In genomic region chr17:7347630-7348477, GRCh38 we compare ENCODE assay signal across 25 cellular contexts. TPM values are rescaled to one million over a fixed set of nuclear protein-coding genes. Genes with fewer than 3 reads are reported as not detected.
DNase-seq lines count a peak whose midpoint lies in the region; ATAC-seq and TF ChIP-seq lines count a peak whose summit lies in the region.
"Had no signal": no experiment of that assay in that cellular context is flagged by ENCODE, and none has a peak within 500 bp of the region (broad histone marks: within the 10 kb centered on the region; RNA-seq: fewer than 3 reads in every experiment).

No MANE protein-coding gene starts in this region.

- peak overlapping the region; percentile 29 for H3K27ac Mint-ChIP-seq in activated CD4-positive, alpha-beta T cell treated with anti-CD3 and anti-CD28 coated beads, Interleukin-2, amount 10 ng/mL, durations not matched to agents 24 days and 14 days
- peak overlapping the region; percentile 84 for H3K27ac Mint-ChIP-seq in chondrocyte (ENCODE audit: unreplicated experiment)

- peaks cover 17% of the 10 kb centered on the region for H3K4me1 ChIP-seq in GM23248 (ENCODE audit: insufficient read depth)
- H3K4me1 ChIP-seq in osteoblast (ENCODE audit: insufficient read depth, low read length), result peaks cover 30% of the 10 kb centered on the region

- no peak for TF ChIP-seq CTCF in chondrocyte (IDR thresholded peaks at IDR 0.05)
- TF ChIP-seq CTCF in osteoblast (IDR thresholded peaks at IDR 0.05; ENCODE audit: extremely low read depth, low read depth, low read length), result no peak

- peaks cover 6% of the 10 kb centered on the region; the same call in 1 of the 2 replicates for H3F3A ChIP-seq in GM23248 (ENCODE audit: insufficient read depth)

- H3K27me3 Mint-ChIP-seq in activated CD4-positive, alpha-beta T cell treated with anti-CD3 and anti-CD28 coated beads, Interleukin-2, amount 10 ng/mL, durations not matched to agents 24 days and 14 days, result no peaks in the 10 kb centered on the region
- H3K27me3 Mint-ChIP-seq in chondrocyte (ENCODE audit: low read depth), result no peaks in the 10 kb centered on the region

- H2AFZ ChIP-seq in GM23248 (no peak overlapping the region), osteoblast (ENCODE audit: low read length) (no peak overlapping the region)

- intact Hi-C loops in activated CD4-positive, alpha-beta T cell treated with anti-CD3 and anti-CD28 coated beads, Interleukin-2, amount 10 ng/mL, durations not matched to agents 24 days and 14 days (cut with micrococcal nuclease), result no loop called here

- peaks cover 16% of the 10 kb centered on the region for H3K79me2 ChIP-seq in GM23248 (ENCODE audit: insufficient read depth)
- H3K79me2 ChIP-seq in osteoblast (ENCODE audit: insufficient read depth, low read length), result peaks cover 16% of the 10 kb centered on the region

- DNase-seq in activated CD4-positive, alpha-beta T cell treated with anti-CD3 and anti-CD28 coated beads, Interleukin-2, amount 10 ng/mL, durations not matched to agents 24 days and 14 days, result peak; percentile 56
- DNase-seq in activated CD4-positive, alpha-beta T cell treated with anti-CD3 and anti-CD28 coated beads for 48 hours, result no peak
- DNase-seq in GM23248, result peak; percentile 53
- DNase-seq in chondrocyte (ENCODE audit: low spot score), result no peak
- peak; percentile 74 for DNase-seq in osteoblast (ENCODE audit: insufficient read length, low spot score, missing footprints)
- no peak for DNase-seq in HEK293T (ENCODE audit: extremely low spot score)
- no peak for DNase-seq in cortex of kidney (lab: John Stamatoyannopoulos, UW)
- DNase-seq: 8988T; amygdala; cerebellar nuclear complex; head of caudate nucleus; left ventricle myocardium inferior; mucosa of descending colon; NCI-H1417; NCI-H526; stimulated activated CD4-positive, alpha-beta T cell treated with anti-CD3 and anti-CD28 coated beads, Interleukin-1b, Interleukin-23, amount 100 ng/mL, for 48 hours had no signal

- H3K9me2 ChIP-seq in GM23248 (ENCODE audit: insufficient read depth), result no peaks in the 10 kb centered on the region

- in situ Hi-C loops in GM23248 (cut with MboI), result no loop called here

- peaks cover 19% of the 10 kb centered on the region for H3K4me1 Mint-ChIP-seq in activated CD4-positive, alpha-beta T cell treated with anti-CD3 and anti-CD28 coated beads, Interleukin-2, amount 10 ng/mL, durations not matched to agents 24 days and 14 days
- H3K4me1 Mint-ChIP-seq in chondrocyte (ENCODE audit: low read depth), result peaks cover 20% of the 10 kb centered on the region

- H3K36me3 Mint-ChIP-seq in activated CD4-positive, alpha-beta T cell treated with anti-CD3 and anti-CD28 coated beads, Interleukin-2, amount 10 ng/mL, durations not matched to agents 24 days and 14 days (ENCODE audit: low read depth), result peaks cover 49% of the 10 kb centered on the region
- H3K36me3 Mint-ChIP-seq in chondrocyte (ENCODE audit: low read depth), result no peaks in the 10 kb centered on the region

- WGBS in GM23248 (ENCODE audit: low coverage in 1 of 2, low lambda C conversion rate in 2 of 2, missing lambda C conversion rate in 2 of 2), 2 experiments, result 57 to 60% methylated on average over 17 to 19 of the region's 19 CpGs

- H3K9ac ChIP-seq in GM23248, result peak overlapping the region; percentile 6; the same call in 1 of the 2 replicates

- no peaks in the 10 kb centered on the region for H3K9me3 ChIP-seq in GM23248 (ENCODE audit: low read depth)
- H3K9me3 ChIP-seq in osteoblast (ENCODE audit: low read depth, low read length), result no peaks in the 10 kb centered on the region
- H3K9me3 ChIP-seq: left ventricle myocardium inferior, mucosa of descending colon, pancreas had no signal

- no peak for ATAC-seq in HG03520 (IDR thresholded peaks at IDR 0.05; ENCODE audit: unreplicated experiment)
- ATAC-seq: mucosa of descending colon, pancreas, Right ventricle myocardium inferior had no signal

- H3K27ac ChIP-seq in GM23248, result 0 out of 2 replicates have a peak overlapping the region, but pooled peaks have one; percentile 13
- H3K27ac ChIP-seq in osteoblast (ENCODE audit: low read depth, low read length), result peak overlapping the region; percentile 61
- H3K27ac ChIP-seq: pancreas, VCaP had no signal

- H3K9me3 Mint-ChIP-seq in activated CD4-positive, alpha-beta T cell treated with anti-CD3 and anti-CD28 coated beads, Interleukin-2, amount 10 ng/mL, durations not matched to agents 24 days and 14 days, result no peaks in the 10 kb centered on the region
- no peaks in the 10 kb centered on the region for H3K9me3 Mint-ChIP-seq in chondrocyte (ENCODE audit: low read depth)

- H3K4me3 Mint-ChIP-seq in activated CD4-positive, alpha-beta T cell treated with anti-CD3 and anti-CD28 coated beads, Interleukin-2, amount 10 ng/mL, durations not matched to agents 24 days and 14 days, result no peak overlapping the region
- H3K4me3 Mint-ChIP-seq in chondrocyte (ENCODE audit: unreplicated experiment), result no peak overlapping the region

- CTCF ChIA-PET in HEK293T (lab: Yijun Ruan, JAX), result no interaction called here

- H3K36me3 ChIP-seq in GM23248 (ENCODE audit: low read depth) (no peaks in the 10 kb centered on the region), osteoblast (ENCODE audit: insufficient read depth, low read length) (no peaks in the 10 kb centered on the region)
- H3K36me3 ChIP-seq: left ventricle myocardium inferior, pancreas had no signal

- POLR2A ChIA-PET in HEK293T (lab: Yijun Ruan, JAX), result interaction anchor here (1.0 to 2.0 kb wide), 3 partner anchors 19 to 36 kb away, joined by 3 to 7 read pairs (median 3); partner anchors contain the start of gene NEURL4

- H3K4me3 ChIP-seq in GM23248 (no peak overlapping the region), osteoblast (ENCODE audit: insufficient read depth, low read length) (no peak overlapping the region)
- H3K4me3 ChIP-seq: left ventricle myocardium inferior, mucosa of descending colon, pancreas had no signal

- H3K4me2 ChIP-seq in GM23248 (ENCODE audit: unreplicated experiment) (no peak overlapping the region), osteoblast (ENCODE audit: insufficient read depth, low read length) (no peak overlapping the region)

- H3K27me3 ChIP-seq in GM23248 (replicated peaks; ENCODE audit: insufficient read depth) (peaks cover 4% of the 10 kb centered on the region; the same call in 1 of the 2 replicates), osteoblast (ENCODE audit: insufficient read depth, low read length) (peaks cover 20% of the 10 kb centered on the region)
- H3K27me3 ChIP-seq: pancreas had no signal

- no peaks in the 10 kb centered on the region for H4K20me1 ChIP-seq in GM23248 (ENCODE audit: insufficient read depth)
- H4K20me1 ChIP-seq in osteoblast (ENCODE audit: insufficient read depth, low read length), result peaks cover 16% of the 10 kb centered on the region

TF ChIP-seq in HEK293T, 16 proteins besides CTCF, POLR2A, EP300 and RAD21:
- TF ChIP-seq TARDBP (IDR thresholded peaks at IDR 0.05) (no peak), ZNF384 (IDR thresholded peaks at IDR 0.05) (no peak), SUZ12 (IDR thresholded peaks at IDR 0.05) (no peak), PKNOX1 (IDR thresholded peaks at IDR 0.05) (no peak), ELF4 (IDR thresholded peaks at IDR 0.05) (no peak), FOXA1 (IDR thresholded peaks at IDR 0.05) (no peak), LEF1 (IDR thresholded peaks at IDR 0.05; ENCODE audit: borderline replicate concordance) (no peak)

RNA-seq across cellular contexts. Expression of gene KCTD11, which starts 4.1 kb away (rescaled TPM):
- 7.0 and 7.6 TPM in 2 replicates for total RNA-seq in activated CD4-positive, alpha-beta T cell treated with anti-CD3 and anti-CD28 coated beads, Interleukin-2, amount 10 ng/mL, durations not matched to agents 24 days and 14 days
- total RNA-seq in GM23248 (2014; rRNA removed; shearing (Covaris generic)), result 24.9 and 27.2 TPM in 2 replicates
- polyA plus RNA-seq in GM23248 (2016; fragmentation: Nextera tagmentation; extraction: Ambion mirVana), result 15.5 and 16.2 TPM in 2 replicates
- total RNA-seq in chondrocyte (16.6 to 23.3 TPM (median 23.0 TPM) in 3 replicates), osteoblast (11.5 and 11.9 TPM in 2 replicates)

RNA-seq across cellular contexts. Expression of gene TMEM95, which starts 7.1 kb away (rescaled TPM):
- not detected in 2 replicates for total RNA-seq in activated CD4-positive, alpha-beta T cell treated with anti-CD3 and anti-CD28 coated beads, Interleukin-2, amount 10 ng/mL, durations not matched to agents 24 days and 14 days
- total RNA-seq in GM23248 (2014; rRNA removed; shearing (Covaris generic)), result not detected in 2 replicates
- polyA plus RNA-seq in GM23248 (2016; fragmentation: Nextera tagmentation; extraction: Ambion mirVana), result not detected in 2 replicates
- total RNA-seq in chondrocyte (not detected in 3 replicates), osteoblast (not detected in 2 replicates)
- total RNA-seq: fibroblast of lung, G401, H4, left ventricle myocardium inferior, pancreas, Right ventricle myocardium inferior, urinary bladder had no signal
- polyA plus RNA-seq: BJ, fibroblast of lung, pancreas, urinary bladder had no signal

RNA-seq across cellular contexts. Expression of gene ACAP1, which starts 11.5 kb away (rescaled TPM):
- total RNA-seq in activated CD4-positive, alpha-beta T cell treated with anti-CD3 and anti-CD28 coated beads, Interleukin-2, amount 10 ng/mL, durations not matched to agents 24 days and 14 days, result 262 and 275 TPM in 2 replicates
- 0.89 and 4.4 TPM in 2 replicates for total RNA-seq in GM23248 (2014; rRNA removed; shearing (Covaris generic))
- polyA plus RNA-seq in GM23248 (2016; fragmentation: Nextera tagmentation; extraction: Ambion mirVana), result 15.6 and 15.7 TPM in 2 replicates
- total RNA-seq in chondrocyte (2.9 to 6.8 TPM (median 3.7 TPM) in 3 replicates), osteoblast (0.59 TPM in 1 of 2 replicates, not detected in the other)

RNA-seq across cellular contexts. Expression of gene NEURL4, which starts 18.7 kb away (rescaled TPM):
- 59.3 and 59.6 TPM in 2 replicates for total RNA-seq in activated CD4-positive, alpha-beta T cell treated with anti-CD3 and anti-CD28 coated beads, Interleukin-2, amount 10 ng/mL, durations not matched to agents 24 days and 14 days
- 12.8 and 20.1 TPM in 2 replicates for total RNA-seq in GM23248 (2014; rRNA removed; shearing (Covaris generic))
- 2.0 and 2.1 TPM in 2 replicates for polyA plus RNA-seq in GM23248 (2016; fragmentation: Nextera tagmentation; extraction: Ambion mirVana)
- 28.0 to 43.3 TPM (median 32.4 TPM) in 3 replicates for total RNA-seq in chondrocyte
- 14.7 and 18.8 TPM in 2 replicates for total RNA-seq in osteoblast

RNA-seq across cellular contexts. Expression of gene GPS2, which starts 32.7 kb away (rescaled TPM):
- total RNA-seq in activated CD4-positive, alpha-beta T cell treated with anti-CD3 and anti-CD28 coated beads, Interleukin-2, amount 10 ng/mL, durations not matched to agents 24 days and 14 days, result 51.5 and 56.2 TPM in 2 replicates
- 50.1 and 81.3 TPM in 2 replicates for total RNA-seq in GM23248 (2014; rRNA removed; shearing (Covaris generic))
- 53.8 and 59.4 TPM in 2 replicates for polyA plus RNA-seq in GM23248 (2016; fragmentation: Nextera tagmentation; extraction: Ambion mirVana)
- total RNA-seq in chondrocyte (43.9 to 64.9 TPM (median 55.3 TPM) in 3 replicates), osteoblast (46.9 and 48.1 TPM in 2 replicates)

Comparison
In these comparisons a context has a peak if more than half of its experiments do, and no peak if none do; other contexts are left out.
1. DNase-seq: peak in activated CD4-positive, alpha-beta T cell treated with anti-CD3 and anti-CD28 coated beads, Interleukin-2, amount 10 ng/mL, durations not matched to agents 24 days and 14 days (single experiment), GM23248 (single experiment) and osteoblast (single experiment); none in activated CD4-positive, alpha-beta T cell treated with anti-CD3 and anti-CD28 coated beads for 48 hours (single experiment), chondrocyte (single experiment), HEK293T (single experiment) and cortex of kidney (single experiment).
2. RNA of gene ACAP1, which starts 11.5 kb away (total RNA-seq): 262 to 275 TPM in activated CD4-positive, alpha-beta T cell treated with anti-CD3 and anti-CD28 coated beads, Interleukin-2, amount 10 ng/mL, durations not matched to agents 24 days and 14 days; 2.9 to 6.8 TPM in chondrocyte, 0.89 to 4.4 TPM in GM23248 and 0.59 TPM in osteoblast; every median in the first group is over 10 times any median in the second.